In the genomic region with DNA sequence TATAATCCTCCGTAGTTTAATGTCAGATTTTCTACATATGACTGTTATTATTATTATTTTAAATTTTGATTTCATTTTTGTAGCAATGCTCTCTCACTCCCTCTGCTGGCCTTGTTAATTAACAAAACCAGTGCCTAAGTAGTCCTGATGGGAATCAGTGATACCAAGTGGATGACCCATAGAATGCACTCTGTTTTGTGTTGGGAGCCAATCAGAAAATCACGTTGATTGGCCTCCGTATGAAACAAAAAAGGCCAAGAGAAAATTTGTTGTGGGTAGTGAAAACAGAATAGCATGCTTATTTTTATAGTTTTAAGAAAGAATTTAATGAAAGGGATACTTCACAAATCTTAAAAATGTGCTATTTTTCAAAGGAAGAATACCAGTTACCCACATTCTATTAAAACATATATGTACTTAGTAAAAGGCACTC, we compare ENCODE assay signal across 9 cellular contexts. TPM values are rescaled to one million over a fixed set of nuclear protein-coding genes. Genes with fewer than 3 reads are reported as not detected.
DNase-seq lines count a peak whose midpoint lies in the region; ATAC-seq, FAIRE-seq and TF ChIP-seq lines count a peak whose summit lies in the region.
"Had no signal": no experiment of that assay in that cellular context is flagged by ENCODE, and none has a peak within 500 bp of the region (broad histone marks: within the 10 kb centered on the region; RNA-seq: fewer than 3 reads in every experiment).

No MANE protein-coding gene starts in this region.

- H3K36me3 ChIP-seq in OCI-LY7 (ENCODE audit: insufficient read depth, low read length) (no peaks in the 10 kb centered on the region), pancreas (no peaks in the 10 kb centered on the region)
- H3K36me3 ChIP-seq: HAP-1 had no signal

- TF ChIP-seq CTCF in OCI-LY7 (conservative IDR thresholded peaks at IDR 0.05; ENCODE audit: low read length) = peak; percentile 85
- TF ChIP-seq CTCF in pancreas (IDR thresholded peaks at IDR 0.05) = peak; percentile 12 to 62 (median 51)

- H3K27ac ChIP-seq in OCI-LY7 (ENCODE audit: low read depth, low read length, poor library complexity, severe bottlenecking) (no peak overlapping the region), pancreas (no peak overlapping the region)

- H3K4me3 ChIP-seq in OCI-LY7 (ENCODE audit: low read depth, low read length, poor library complexity, severe bottlenecking) (no peak overlapping the region), pancreas (no peak overlapping the region)
- H3K4me3 ChIP-seq: HAP-1 had no signal

- H3K9me3 ChIP-seq in OCI-LY7 (ENCODE audit: low read length) (no peaks in the 10 kb centered on the region), pancreas (no peaks in the 10 kb centered on the region)
- H3K9me3 ChIP-seq: HAP-1 had no signal

- CTCF ChIA-PET in OCI-LY7 (lab: Charles Lee; ENCODE audit: unreplicated experiment) = no interaction called here

- no peaks in the 10 kb centered on the region for H3K9me3 Mint-ChIP-seq in stimulated activated effector memory CD8-positive, alpha-beta T cell treated with anti-CD3 and anti-CD28 coated beads, Interleukin-12 subunit alpha, Interleukin-12 subunit beta, amount 100 ng/mL, for 72 hours

- intact Hi-C loops in OCI-LY7 (cut with micrococcal nuclease; ENCODE audit: unreplicated experiment) = loop anchor here (1.0 to 10.0 kb wide), 2 partner anchors 251 to 630 kb away; no protein-coding TSS in a partner anchor
- intact Hi-C loops in pancreas (cut with DNase I) = no loop called here

- H3K4me3 Mint-ChIP-seq in stimulated activated effector memory CD8-positive, alpha-beta T cell treated with anti-CD3 and anti-CD28 coated beads, Interleukin-12 subunit alpha, Interleukin-12 subunit beta, amount 100 ng/mL, for 72 hours = no peak overlapping the region

- H2AFZ ChIP-seq in OCI-LY7 (ENCODE audit: low read length) = no peak overlapping the region; the same call in 1 of the 2 replicates

- H3K27me3 ChIP-seq in pancreas = peaks cover 0 to 3% (median 0%) of the 10 kb centered on the region in 4 donors

- H3K4me1 Mint-ChIP-seq in stimulated activated effector memory CD8-positive, alpha-beta T cell treated with anti-CD3 and anti-CD28 coated beads, Interleukin-12 subunit alpha, Interleukin-12 subunit beta, amount 100 ng/mL, for 72 hours = no peaks in the 10 kb centered on the region

- H3K9me2 ChIP-seq in OCI-LY7 (ENCODE audit: insufficient read depth, low read length) = no peaks in the 10 kb centered on the region

- H3K36me3 Mint-ChIP-seq in stimulated activated effector memory CD8-positive, alpha-beta T cell treated with anti-CD3 and anti-CD28 coated beads, Interleukin-12 subunit alpha, Interleukin-12 subunit beta, amount 100 ng/mL, for 72 hours = no peaks in the 10 kb centered on the region

- H3K27ac Mint-ChIP-seq in stimulated activated effector memory CD8-positive, alpha-beta T cell treated with anti-CD3 and anti-CD28 coated beads, Interleukin-12 subunit alpha, Interleukin-12 subunit beta, amount 100 ng/mL, for 72 hours = no peak overlapping the region

- peak; percentile 71 for FAIRE-seq in pancreas (lab: Jason Lieb, UNC)

- H3K79me2 ChIP-seq in OCI-LY7 (ENCODE audit: insufficient read depth, low read depth, low read length) = no peaks in the 10 kb centered on the region

- no peak overlapping the region for H3K4me2 ChIP-seq in OCI-LY7 (ENCODE audit: low read length)

- BruUV-seq in OCI-LY7 (replicated peaks; lab: Mats Ljungman, UMichigan) = no TSS peak

- peak; percentile 45 for DNase-seq in AG08396 (ENCODE audit: low spot score)
- peak; percentile 46 for DNase-seq in OCI-LY7 (ENCODE audit: low spot score)
- DNase-seq in pancreas = no peak
- DNase-seq in KG1 (lab: John Stamatoyannopoulos, UW) = no peak
- no peak for DNase-seq in stimulated activated effector memory CD8-positive, alpha-beta T cell treated with anti-CD3 and anti-CD28 coated beads, Interleukin-12 subunit alpha, Interleukin-12 subunit beta, amount 100 ng/mL, for 72 hours (ENCODE audit: low spot score in 2 of 2)

- H3K4me1 ChIP-seq in OCI-LY7 (ENCODE audit: insufficient read depth, low read length, poor library complexity, severe bottlenecking) (no peaks in the 10 kb centered on the region), pancreas (peaks cover 0 to 3% (median 0%) of the 10 kb centered on the region in 3 donors)

- peak; percentile 62 for ATAC-seq in GM19395 (IDR thresholded peaks at IDR 0.05; ENCODE audit: unreplicated experiment)
- ATAC-seq in esophagus mucosa = peak; percentile 61
- peak; percentile 77 to 92 (median 90) for ATAC-seq in pancreas
- no peak for ATAC-seq in stimulated activated effector memory CD8-positive, alpha-beta T cell treated with anti-CD3 and anti-CD28 coated beads, Interleukin-12 subunit alpha, Interleukin-12 subunit beta, amount 100 ng/mL, for 72 hours
- ATAC-seq in HG02981 (IDR thresholded peaks at IDR 0.05; ENCODE audit: unreplicated experiment) = no peak

- 19 to 28% methylated on average over 3 of the region's 3 CpGs for WGBS in pancreas, 2 donors

- H4K20me1 ChIP-seq in OCI-LY7 (ENCODE audit: insufficient read depth, low read length) = no peaks in the 10 kb centered on the region

- POLR2A ChIA-PET in OCI-LY7 (lab: Charles Lee) = no interaction called here

RNA-seq across cellular contexts. Expression of gene MEIS2, which starts 34.4 kb away (rescaled TPM):
- total RNA-seq in OCI-LY7 (2014; rRNA removed; shearing (Covaris generic)) = 31.7 and 35.8 TPM in 2 replicates
- 31.0 and 32.6 TPM in 2 replicates for total RNA-seq in OCI-LY7 (2022)
- total RNA-seq in esophagus mucosa = 10.3 TPM
- total RNA-seq in pancreas = 10 to 100 TPM in 5 of 6 donors, 1 to 10 TPM in 1; 9.1 to 24.1 (median 14.8) TPM
- polyA plus RNA-seq in pancreas = 10 to 100 TPM; 10.7 to 30.5 TPM

Comparison
In these comparisons a context has a peak if more than half of its experiments do, and no peak if none do; other contexts are left out.
1. DNase-seq: peak in AG08396 (single experiment) and OCI-LY7 (single experiment); none in pancreas (0 of 6), KG1 (single experiment) and stimulated activated effector memory CD8-positive, alpha-beta T cell treated with anti-CD3 and anti-CD28 coated beads, Interleukin-12 subunit alpha, Interleukin-12 subunit beta, amount 100 ng/mL, for 72 hours (0 of 2).
2. ATAC-seq: peak in GM19395 (single experiment), esophagus mucosa (single experiment) and pancreas (4 of 4); none in stimulated activated effector memory CD8-positive, alpha-beta T cell treated with anti-CD3 and anti-CD28 coated beads, Interleukin-12 subunit alpha, Interleukin-12 subunit beta, amount 100 ng/mL, for 72 hours (single experiment) and HG02981 (single experiment).